13 cellular contexts compared by ENCODE assay signal in the genomic region with DNA sequence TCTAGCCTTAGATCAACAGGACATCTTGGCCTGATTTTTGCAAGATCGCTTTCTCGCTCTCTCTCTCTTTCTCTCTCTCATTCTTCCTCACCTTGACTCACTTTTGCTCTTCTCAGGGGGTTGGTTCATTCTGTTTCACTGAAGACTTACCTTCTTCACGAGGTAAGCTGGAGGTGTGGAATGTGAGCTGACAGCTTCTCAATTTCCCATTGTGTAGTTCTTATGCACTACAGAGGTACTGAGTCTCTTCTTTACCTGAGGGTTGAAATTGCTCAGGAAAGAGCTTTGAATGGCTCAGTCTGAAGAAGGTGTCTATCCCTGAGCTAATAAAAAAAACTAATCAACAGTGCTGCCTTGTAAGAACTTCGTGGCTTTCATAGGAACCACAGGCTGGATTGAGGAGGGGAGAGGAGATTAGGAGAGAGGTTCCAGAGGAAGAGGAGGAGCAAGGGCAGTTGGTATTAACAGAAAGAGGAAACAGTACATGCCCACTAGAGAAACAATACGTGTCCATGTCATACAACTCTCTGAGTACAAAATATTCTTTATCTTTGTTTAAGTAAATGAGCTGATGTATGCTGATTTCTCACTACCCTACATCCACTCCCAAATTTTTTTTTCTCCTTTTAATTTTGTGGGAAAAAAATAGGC.
"Had no signal": no experiment of that assay in that cellular context is flagged by ENCODE, and none has a peak within 500 bp of the region (broad histone marks: within the 10 kb centered on the region; RNA-seq: fewer than 3 reads in every experiment).

No MANE protein-coding gene starts in this region.

- H3K4me3 Mint-ChIP-seq: activated CD4-positive, alpha-beta memory T cell treated with anti-CD3 and anti-CD28 coated beads for 36 hours; activated naive CD8-positive, alpha-beta T cell; activated T-cell treated with anti-CD3 and anti-CD28 coated beads, Interleukin-2, amount 50 U/mL, for 4 hours; dendritic cell treated with granulocyte-macrophage colony-stimulating factor and Interleukin-4, amounts not matched to agents 40 ng/mL and 50 ng/mL, for 4 days; stimulated activated effector memory CD8-positive, alpha-beta T cell treated with anti-CD3 and anti-CD28 coated beads, Interleukin-12 subunit alpha, Interleukin-12 subunit beta, amount 100 ng/mL, for 72 hours had no signal

- H3K27ac Mint-ChIP-seq: activated CD4-positive, alpha-beta memory T cell treated with anti-CD3 and anti-CD28 coated beads for 36 hours; activated naive CD8-positive, alpha-beta T cell; dendritic cell treated with granulocyte-macrophage colony-stimulating factor and Interleukin-4, amounts not matched to agents 40 ng/mL and 50 ng/mL, for 4 days; stimulated activated effector memory CD8-positive, alpha-beta T cell treated with anti-CD3 and anti-CD28 coated beads, Interleukin-12 subunit alpha, Interleukin-12 subunit beta, amount 100 ng/mL, for 72 hours had no signal

- H3K27me3 ChIP-seq: brain microvascular endothelial cell, right atrium auricular region, transverse colon had no signal

- H3K4me1 Mint-ChIP-seq: stimulated activated effector memory CD8-positive, alpha-beta T cell treated with anti-CD3 and anti-CD28 coated beads, Interleukin-12 subunit alpha, Interleukin-12 subunit beta, amount 100 ng/mL, for 72 hours had no signal

- ATAC-seq: stimulated activated effector memory CD8-positive, alpha-beta T cell treated with anti-CD3 and anti-CD28 coated beads, Interleukin-12 subunit alpha, Interleukin-12 subunit beta, amount 100 ng/mL, for 72 hours had no signal

- H3K36me3 Mint-ChIP-seq: activated CD4-positive, alpha-beta memory T cell treated with anti-CD3 and anti-CD28 coated beads for 36 hours; activated naive CD8-positive, alpha-beta T cell; stimulated activated effector memory CD8-positive, alpha-beta T cell treated with anti-CD3 and anti-CD28 coated beads, Interleukin-12 subunit alpha, Interleukin-12 subunit beta, amount 100 ng/mL, for 72 hours had no signal

- H3K36me3 ChIP-seq: brain microvascular endothelial cell, right atrium auricular region, transverse colon had no signal

- H3K27ac ChIP-seq: brain microvascular endothelial cell, right atrium auricular region, transverse colon had no signal

- H3K4me3 ChIP-seq: right atrium auricular region, transverse colon had no signal

- DNase-seq: activated CD4-positive, alpha-beta memory T cell treated with anti-CD3 and anti-CD28 coated beads for 36 hours; activated CD4-positive, alpha-beta T cell treated with anti-CD3 and anti-CD28 coated beads for 1 hour; activated effector memory CD4-positive, alpha-beta T cell treated with anti-CD3 and anti-CD28 coated beads, Interleukin-2, amount 50 U/mL, for 16 hours; activated T-cell treated with anti-CD3 and anti-CD28 coated beads, Interleukin-2, amount 50 U/mL, for 4 hours; amygdala; posterior cingulate gyrus; T-helper 2 cell; transverse colon had no signal

- H3K4me1 ChIP-seq: right atrium auricular region, transverse colon had no signal

- H3K27me3 Mint-ChIP-seq: dendritic cell treated with granulocyte-macrophage colony-stimulating factor and Interleukin-4, amounts not matched to agents 40 ng/mL and 50 ng/mL, for 4 days had no signal
